8 cellular contexts compared by ENCODE assay signal in genomic region chr10:71396714-71397339, GRCh38. TPM values are rescaled to one million over a fixed set of nuclear protein-coding genes. Genes with fewer than 3 reads are reported as not detected.
A peak's percentile ranks its signal among the peaks of the same experiment; 100 is the strongest.
DNase-seq lines count a peak whose midpoint lies in the region; ATAC-seq and TF ChIP-seq lines count a peak whose summit lies in the region.

TSS of gene CDH23 (plus strand) at chr10:71396920. CDS start at chr10:71439832, 42,912 bp downstream.

- H3K36me3 ChIP-seq in Peyer's patch (no peaks in the 10 kb centered on the region), esophagus squamous epithelium (no peaks in the 10 kb centered on the region), ovary (no peaks in the 10 kb centered on the region)

- H3K4me3 ChIP-seq in Peyer's patch = peak within 1 kb of the TSS; percentile 38 to 62 (median 58)
- peak within 1 kb of the TSS; percentile 30 to 73 (median 50) for H3K4me3 ChIP-seq in esophagus squamous epithelium
- H3K4me3 ChIP-seq in ovary = peak within 1 kb of the TSS; percentile 63

- H3K4me1 ChIP-seq in Peyer's patch (peaks cover 0 to 21% (median 10%) of the 10 kb centered on the region in 4 donors), esophagus squamous epithelium (peaks cover 11 to 31% (median 20%) of the 10 kb centered on the region in 3 donors), ovary (ENCODE audit: insufficient read depth) (peaks cover 7% of the 10 kb centered on the region)

- no peak for TF ChIP-seq CTCF in Peyer's patch (IDR thresholded peaks at IDR 0.05)
- no peak for TF ChIP-seq CTCF in esophagus squamous epithelium (IDR thresholded peaks at IDR 0.05)
- peak in 1 of 3 donors; percentile 27 for TF ChIP-seq CTCF in ovary (IDR thresholded peaks at IDR 0.05)

- H3K27ac ChIP-seq in Peyer's patch (peak within 1 kb of the TSS in 2 of 4 donors; percentile 9 to 42), esophagus squamous epithelium (peak within 1 kb of the TSS in 3 of 4 donors; percentile 54 to 64 (median 54)), ovary (peak within 1 kb of the TSS; percentile 83 to 88)

- no peak for TF ChIP-seq EP300 in ovary (IDR thresholded peaks at IDR 0.05)

- TF ChIP-seq POLR2A in Peyer's patch (IDR thresholded peaks at IDR 0.05) (no peak), esophagus squamous epithelium (IDR thresholded peaks at IDR 0.05) (no peak), ovary (IDR thresholded peaks at IDR 0.05) (peak; percentile 12)

- H3K9me3 ChIP-seq in Peyer's patch (no peaks in the 10 kb centered on the region), esophagus squamous epithelium (no peaks in the 10 kb centered on the region), ovary (no peaks in the 10 kb centered on the region)

- ATAC-seq in GM21528 (IDR thresholded peaks at IDR 0.05; ENCODE audit: low FRiP score, unreplicated experiment) (no peak), HG03565 (IDR thresholded peaks at IDR 0.05; ENCODE audit: unreplicated experiment) (no peak)

- H3K27me3 ChIP-seq in Peyer's patch (peaks cover 0 to 12% of the 10 kb centered on the region in 2 donors), esophagus squamous epithelium (peaks cover 0 to 76% (median 7%) of the 10 kb centered on the region in 4 donors), ovary (no peaks in the 10 kb centered on the region)

- intact Hi-C loops in esophagus squamous epithelium (cut with DNase I) (loop anchor here (5.0 to 10.0 kb wide), 2 partner anchors 165 to 418 kb away; no protein-coding TSS in a partner anchor), ovary (cut with DNase I) (loop anchor here (2.0 to 10.0 kb wide), 7 partner anchors 170 to 378 kb away; partner anchors contain the start of gene VSIR (in 1 of the 4))

- WGBS in esophagus squamous epithelium, 2 donors = 1% methylated on average over 16 of the region's 97 CpGs; no CpG with 5 or more reads in 1 of the 2 donors
- WGBS in ovary, 3 donors = 0 to 1% (median 1%) methylated on average over 40 to 96 of the region's 97 CpGs

- DNase-seq in NCI-H2171 treated with DMSO at 0.1 percent for 48 hours (lab: John Stamatoyannopoulos, UW) = peak; percentile 59
- DNase-seq in NCI-H2171 (lab: John Stamatoyannopoulos, UW) = no peak
- DNase-seq in Peyer's patch = peak in 2 of 3 donors; percentile 51 to 59
- DNase-seq in esophagus squamous epithelium (lab: John Stamatoyannopoulos, UW) = no peak
- DNase-seq in ovary = peak; percentile 76 to 82 (median 79)
- no peak for DNase-seq in globus pallidus (ENCODE audit: low spot score)

RNA-seq across cellular contexts. Expression of gene CDH23, which starts in this region (rescaled TPM):
- 1 to 10 TPM; 3.2 to 9.9 (median 5.4) TPM for total RNA-seq in Peyer's patch
- total RNA-seq in esophagus squamous epithelium = 1 to 10 TPM in 2 of 4 donors, under 1 TPM in 2; 0.57 to 5.9 (median 1.0) TPM
- 100 to 1,000 TPM in 1 of 7 donors, 10 to 100 TPM in 5, 1 to 10 TPM in 1; 7.5 to 108 (median 40.5) TPM for total RNA-seq in ovary
- 10 to 100 TPM; 10.9 to 13.3 TPM for polyA plus RNA-seq in ovary

Comparison
In these comparisons a context has a peak if more than half of its experiments do, and no peak if none do; other contexts are left out.
1. DNase-seq: peak in NCI-H2171 treated with DMSO at 0.1 percent for 48 hours (single experiment), Peyer's patch (2 of 3) and ovary (5 of 5); none in NCI-H2171 (single experiment), esophagus squamous epithelium (single experiment) and globus pallidus (single experiment).
2. Peak in every context shown above with its lines, with median percentiles within 50 percentile points of each other: H3K4me3 ChIP-seq.